Comparison of ENCODE assay signal across 25 cellular contexts in genomic region chr6:103534814-103535213, GRCh38.
DNase-seq lines count a peak whose midpoint lies in the region; ATAC-seq, FAIRE-seq and TF ChIP-seq lines count a peak whose summit lies in the region.
"Had no signal": no experiment of that assay in that cellular context is flagged by ENCODE, and none has a peak within 500 bp of the region (broad histone marks: within the 10 kb centered on the region; RNA-seq: fewer than 3 reads in every experiment).

No MANE protein-coding gene starts in this region.

- H4K91ac ChIP-seq in H1 (replicated peaks; ENCODE audit: insufficient read length, low read length) = no peak overlapping the region

- WGBS in HUES64 = 93% methylated on average over 2 of the region's 2 CpGs
- 86% methylated on average over 2 of the region's 2 CpGs; no CpG with 5 or more reads in 1 of the 2 experiments for WGBS in H1 (ENCODE audit: extremely low coverage in 1 of 2, insufficient coverage in 1 of 2, insufficient read length in 1 of 2, insufficient replicate concordance in 2 of 2, low coverage in 1 of 2, low lambda C conversion rate in 2 of 2, missing lambda C conversion rate in 1 of 2), 2 experiments
- no CpG with 5 or more reads among the region's 2 CpGs for WGBS in mesendoderm (ENCODE audit: extremely low coverage, insufficient coverage, low lambda C conversion rate)
- 50% methylated on average over 2 of the region's 2 CpGs; no CpG with 5 or more reads in 1 of the 2 donors for WGBS in transverse colon (ENCODE audit: low coverage in 1 of 2), 2 donors

- H2AFZ ChIP-seq in GM23338 (no peak overlapping the region), H1 (ENCODE audit: low read length) (no peak overlapping the region)
- H2AFZ ChIP-seq: GM23248 had no signal

- DNase-seq in GM23338 (ENCODE audit: low spot score) = peak; percentile 54
- DNase-seq in H1 (ENCODE audit: low read depth in 1 of 2, low spot score in 2 of 2) = no peak
- peak; percentile 35 for DNase-seq in mesendoderm
- no peak for DNase-seq in transverse colon
- DNase-seq in activated CD8-positive, alpha-beta T cell treated with anti-CD3 and anti-CD28 coated beads for 36 hours = no peak
- DNase-seq in HK-2 (ENCODE audit: unreplicated experiment) = no peak
- DNase-seq in Caco-2 = no peak
- DNase-seq: CD4-positive, CD25-positive, alpha-beta regulatory T cell; CD8-positive, alpha-beta T cell; DMS 273 treated with DMSO at 0.1 percent for 48 hours; DMS53; DMS79 treated with DMSO at 0.1 percent for 48 hours; GM23248; HCEC 1CT had no signal

- H3K56ac ChIP-seq in H1 (replicated peaks; ENCODE audit: insufficient read length, low read depth, low read length) (no peak overlapping the region), mesendoderm (ENCODE audit: low read length) (no peak overlapping the region)

- H3K9ac ChIP-seq in HUES64 (ENCODE audit: low read depth, low read length) (no peak overlapping the region), H1 (replicated peaks in 1 of 4; ENCODE audit: extremely low read depth in 1 of 4, low read depth in 3 of 4, low read length in 3 of 4) (no peak overlapping the region), mesendoderm (ENCODE audit: low read length) (no peak overlapping the region)
- H3K9ac ChIP-seq: BLaER1, GM23248 had no signal

- POLR2A ChIA-PET in H1 (lab: Charles Lee; ENCODE audit: partially characterized antibody) (no interaction called here), Caco-2 (lab: Charles Lee) (no interaction called here)
- POLR2A ChIA-PET in activated CD8-positive, alpha-beta T cell treated with anti-CD3 and anti-CD28 coated beads for 36 hours (lab: Charles Lee) = no interaction called here

- no peak for TF ChIP-seq RAD21 in H1 (IDR thresholded peaks at IDR 0.05 in 1 of 2, conservative IDR thresholded peaks at IDR 0.05 in 1 of 2; ENCODE audit: low read depth in 2 of 2, low read length in 2 of 2)

- H2BK12ac ChIP-seq in H1 (ENCODE audit: low read depth, low read length) = no peak overlapping the region

- H3K36me3 ChIP-seq in GM23338 (ENCODE audit: insufficient read depth) = no peaks in the 10 kb centered on the region
- no peaks in the 10 kb centered on the region for H3K36me3 ChIP-seq in HUES64 (ENCODE audit: insufficient read depth, low read length)
- no peaks in the 10 kb centered on the region for H3K36me3 ChIP-seq in H1 (ENCODE audit: control insufficient read depth in 2 of 4, insufficient read depth in 4 of 4, low read length in 3 of 4)
- H3K36me3 ChIP-seq in mesendoderm (ENCODE audit: control insufficient read depth, insufficient read depth, low read length) = no peaks in the 10 kb centered on the region
- H3K36me3 ChIP-seq in transverse colon = no peaks in the 10 kb centered on the region
- no peaks in the 10 kb centered on the region for H3K36me3 ChIP-seq in Caco-2 (ENCODE audit: control insufficient read depth, insufficient read depth, low read length)
- H3K36me3 ChIP-seq: BLaER1 had no signal

- TF ChIP-seq EP300 in H1 (IDR thresholded peaks at IDR 0.05; ENCODE audit: borderline replicate concordance in 1 of 2, low read depth in 2 of 2, low read length in 2 of 2) = no peak
- TF ChIP-seq EP300 in transverse colon (IDR thresholded peaks at IDR 0.05; ENCODE audit: low read depth) = no peak

- H3K27me3 Mint-ChIP-seq in GM23338 (ENCODE audit: insufficient read depth, low read depth, poor library complexity) = peaks cover 2% of the 10 kb centered on the region
- H3K27me3 Mint-ChIP-seq in activated CD8-positive, alpha-beta T cell treated with anti-CD3 and anti-CD28 coated beads for 36 hours = no peaks in the 10 kb centered on the region
- no peaks in the 10 kb centered on the region for H3K27me3 Mint-ChIP-seq in Caco-2 (ENCODE audit: insufficient read depth, unreplicated experiment)
- H3K27me3 Mint-ChIP-seq: B cell; CD4-positive, CD25-positive, alpha-beta regulatory T cell had no signal

- H3K27ac ChIP-seq in GM23338 (ENCODE audit: low read depth) (no peak overlapping the region), HUES64 (ENCODE audit: low read depth, low read length) (peak overlapping the region; percentile 46; the same call in 1 of the 2 replicates), H1 (ENCODE audit: low read depth, low read length) (no peak overlapping the region), mesendoderm (ENCODE audit: low read depth, low read length) (no peak overlapping the region), transverse colon (no peak overlapping the region)
- H3K27ac ChIP-seq: 22Rv1, BLaER1, C4-2B, GM23248 had no signal

- H3K4me3 ChIP-seq in GM23338 = no peak overlapping the region
- no peak overlapping the region for H3K4me3 ChIP-seq in HUES64 (ENCODE audit: low read length)
- H3K4me3 ChIP-seq in H1 (ENCODE audit: extremely low read depth in 1 of 4, insufficient read depth in 2 of 4, low read depth in 3 of 4, low read length in 4 of 4) = no peak overlapping the region
- no peak overlapping the region for H3K4me3 ChIP-seq in mesendoderm (ENCODE audit: low read length)
- H3K4me3 ChIP-seq in transverse colon = no peak overlapping the region
- no peak overlapping the region for H3K4me3 ChIP-seq in Caco-2 (ENCODE audit: low read depth, low read length)
- H3K4me3 ChIP-seq: BLaER1, GM23248 had no signal

- H3K4me2 ChIP-seq in GM23338 (peak overlapping the region; percentile 53), H1 (ENCODE audit: insufficient read depth in 1 of 2, low read depth in 2 of 2, low read length in 2 of 2) (peak overlapping the region in 1 of 2 experiments; percentile 43; a peak in 2 of 4 replicates), mesendoderm (ENCODE audit: low read length) (no peak overlapping the region)
- H3K4me2 ChIP-seq: BLaER1 had no signal

- H3K14ac ChIP-seq in H1 (ENCODE audit: insufficient read length) = no peak overlapping the region

- H3K36me3 Mint-ChIP-seq in GM23338 (ENCODE audit: low read depth) = no peaks in the 10 kb centered on the region
- H3K36me3 Mint-ChIP-seq in activated CD8-positive, alpha-beta T cell treated with anti-CD3 and anti-CD28 coated beads for 36 hours (ENCODE audit: low read depth) = no peaks in the 10 kb centered on the region
- H3K36me3 Mint-ChIP-seq in Caco-2 (ENCODE audit: insufficient read depth, unreplicated experiment) = no peaks in the 10 kb centered on the region
- H3K36me3 Mint-ChIP-seq: CD4-positive, CD25-positive, alpha-beta regulatory T cell; CD8-positive, alpha-beta T cell had no signal

- H3K23me2 ChIP-seq in H1 (ENCODE audit: low read depth, low read length) = 0 out of 2 replicates have a peak, but pooled peaks cover 2% of the 10 kb centered on the region

- H3K9me3 ChIP-seq in HUES64 (ENCODE audit: insufficient read depth, low read depth, low read length) = no peaks in the 10 kb centered on the region
- no peaks in the 10 kb centered on the region for H3K9me3 ChIP-seq in H1 (ENCODE audit: insufficient read depth in 2 of 2, low read depth in 1 of 2, low read length in 1 of 2)
- no peaks in the 10 kb centered on the region for H3K9me3 ChIP-seq in transverse colon
- no peaks in the 10 kb centered on the region for H3K9me3 ChIP-seq in Caco-2
- H3K9me3 ChIP-seq: BLaER1 had no signal

- H4K8ac ChIP-seq in H1 (ENCODE audit: extremely low read depth, insufficient read depth, low read length) (no peak overlapping the region), mesendoderm (ENCODE audit: low read depth, low read length) (no peak overlapping the region)

- H3K18ac ChIP-seq in H1 (ENCODE audit: extremely low read depth, low read length) (no peak overlapping the region), mesendoderm (ENCODE audit: low read length) (no peak overlapping the region)

- H3K27ac Mint-ChIP-seq in GM23338 (no peak overlapping the region), Caco-2 (ENCODE audit: unreplicated experiment) (no peak overlapping the region)
- H3K27ac Mint-ChIP-seq in activated CD8-positive, alpha-beta T cell treated with anti-CD3 and anti-CD28 coated beads for 36 hours = no peak overlapping the region
- H3K27ac Mint-ChIP-seq: B cell; CD4-positive, CD25-positive, alpha-beta regulatory T cell; CD8-positive, alpha-beta T cell had no signal

- H3K79me2 ChIP-seq in GM23338 (replicated peaks; ENCODE audit: insufficient read depth) (no peaks in the 10 kb centered on the region), H1 (ENCODE audit: control insufficient read depth in 1 of 2, insufficient read depth in 2 of 2, low read length in 2 of 2) (no peaks in the 10 kb centered on the region), mesendoderm (ENCODE audit: control insufficient read depth, insufficient read depth, low read length) (no peaks in the 10 kb centered on the region)

- no peak overlapping the region for H4K5ac ChIP-seq in H1 (ENCODE audit: insufficient read length, low read depth, low read length)
- H4K5ac ChIP-seq in mesendoderm (ENCODE audit: low read length) = no peak overlapping the region

- BruUV-seq in Caco-2 (replicated peaks; lab: Mats Ljungman, UMichigan) = no TSS peak

- 0 out of 2 replicates have a peak overlapping the region, but pooled peaks have one; percentile 33 for H2BK15ac ChIP-seq in H1 (ENCODE audit: low read length)
- H2BK15ac ChIP-seq in mesendoderm (replicated peaks; ENCODE audit: low read depth) = no peak overlapping the region

- no peaks in the 10 kb centered on the region; the same call in 1 of the 2 replicates for H3K27me3 ChIP-seq in GM23338 (ENCODE audit: insufficient read depth)
- H3K27me3 ChIP-seq in HUES64 (ENCODE audit: insufficient read depth, low read length) = no peaks in the 10 kb centered on the region
- no peaks in the 10 kb centered on the region for H3K27me3 ChIP-seq in H1 (replicated peaks in 1 of 4; ENCODE audit: control insufficient read depth in 3 of 4, extremely low read depth in 1 of 4, insufficient read depth in 3 of 4, low read length in 3 of 4)
- no peaks in the 10 kb centered on the region for H3K27me3 ChIP-seq in mesendoderm (ENCODE audit: insufficient read depth, low read length, poor library complexity)
- H3K27me3 ChIP-seq in transverse colon = no peaks in the 10 kb centered on the region
- H3K27me3 ChIP-seq in Caco-2 (replicated peaks; ENCODE audit: control insufficient read depth, insufficient read depth, low read length) = no peaks in the 10 kb centered on the region
- H3K27me3 ChIP-seq: BLaER1 had no signal

- H3K79me1 ChIP-seq in H1 (ENCODE audit: low read depth, low read length) (no peaks in the 10 kb centered on the region), mesendoderm (ENCODE audit: low read length) (no peaks in the 10 kb centered on the region)

- H4K20me1 ChIP-seq in GM23338 (replicated peaks; ENCODE audit: insufficient read depth) (no peaks in the 10 kb centered on the region), H1 (replicated peaks in 1 of 2; ENCODE audit: control insufficient read depth in 1 of 2, insufficient read depth in 2 of 2, low read length in 2 of 2) (no peaks in the 10 kb centered on the region)
- H4K20me1 ChIP-seq: BLaER1 had no signal

- no peaks in the 10 kb centered on the region for H3K9me2 ChIP-seq in GM23338 (ENCODE audit: insufficient read depth)

- intact Hi-C loops in transverse colon (cut with DNase I; ENCODE audit: low total_unique reads) (loop anchor here (1.0 kb wide), 1 partner anchor 25 kb away; no protein-coding TSS in a partner anchor), Caco-2 (cut with micrococcal nuclease; ENCODE audit: unreplicated experiment) (no loop called here)
- intact Hi-C loops in activated CD8-positive, alpha-beta T cell treated with anti-CD3 and anti-CD28 coated beads for 36 hours (cut with micrococcal nuclease) = no loop called here

- H3K4me1 ChIP-seq in GM23338 (ENCODE audit: insufficient read depth) (peaks cover 20% of the 10 kb centered on the region), HUES64 (ENCODE audit: insufficient read depth, low read length) (peaks cover 33% of the 10 kb centered on the region), H1 (replicated peaks in 1 of 4; ENCODE audit: control insufficient read depth in 3 of 4, insufficient read depth in 4 of 4, low read length in 3 of 4) (peaks cover 0 to 13% (median 3%) of the 10 kb centered on the region in 4 experiments; a peak in 2 of 7 replicates), mesendoderm (ENCODE audit: control insufficient read depth, low read depth, low read length) (no peaks in the 10 kb centered on the region), transverse colon (no peaks in the 10 kb centered on the region), Caco-2 (no peaks in the 10 kb centered on the region)
- H3K4me1 ChIP-seq: BLaER1 had no signal

- H2AK5ac ChIP-seq in H1 (ENCODE audit: low read depth, low read length) (no peak overlapping the region), mesendoderm (ENCODE audit: low read length) (no peak overlapping the region)

- no peaks in the 10 kb centered on the region for H3F3A ChIP-seq in GM23338 (replicated peaks; ENCODE audit: low read depth)

- no peak overlapping the region for H3K23ac ChIP-seq in H1 (ENCODE audit: insufficient read length)
- H3K23ac ChIP-seq in mesendoderm (ENCODE audit: low read length) = no peak overlapping the region

- CTCF ChIA-PET in H1 (lab: Charles Lee; ENCODE audit: partially characterized antibody) = no interaction called here
- CTCF ChIA-PET in activated CD8-positive, alpha-beta T cell treated with anti-CD3 and anti-CD28 coated beads for 36 hours (lab: Charles Lee) = no interaction called here
- CTCF ChIA-PET in Caco-2 (lab: Charles Lee) = no interaction called here

- ATAC-seq in GM23338 = peak; percentile 65
- ATAC-seq in activated CD8-positive, alpha-beta T cell treated with anti-CD3 and anti-CD28 coated beads for 36 hours = no peak
- ATAC-seq: CD8-positive, alpha-beta T cell had no signal

- H2BK120ac ChIP-seq in H1 (replicated peaks; ENCODE audit: low read depth, low read length) = no peak overlapping the region
- H2BK120ac ChIP-seq in mesendoderm (ENCODE audit: low read depth, low read length) = no peak overlapping the region

- FAIRE-seq in H1 (lab: Jason Lieb, UNC) = no peak
- FAIRE-seq: A204.1, D721Med, G401.6, GM12892, GM19239, H54 had no signal

- no peak overlapping the region; the same call in 1 of the 3 replicates for H3K4me3 Mint-ChIP-seq in GM23338
- no peak overlapping the region for H3K4me3 Mint-ChIP-seq in activated CD8-positive, alpha-beta T cell treated with anti-CD3 and anti-CD28 coated beads for 36 hours
- H3K4me3 Mint-ChIP-seq in Caco-2 (ENCODE audit: unreplicated experiment) = no peak overlapping the region
- H3K4me3 Mint-ChIP-seq: B cell; CD4-positive, CD25-positive, alpha-beta regulatory T cell; CD8-positive, alpha-beta T cell had no signal

- no peak for TF ChIP-seq CTCF in GM23338 (conservative IDR thresholded peaks at IDR 0.05; ENCODE audit: low read depth in 2 of 2)
- no peak for TF ChIP-seq CTCF in H1 (IDR thresholded peaks at IDR 0.05; ENCODE audit: control extremely low read depth in 1 of 3, insufficient read depth in 1 of 3, low read depth in 1 of 3, low read length in 3 of 3)
- TF ChIP-seq CTCF in transverse colon (IDR thresholded peaks at IDR 0.05) = no peak
- no peak for TF ChIP-seq CTCF in activated CD8-positive, alpha-beta T cell treated with anti-CD3 and anti-CD28 coated beads for 36 hours (IDR thresholded peaks at IDR 0.05)
- TF ChIP-seq CTCF in Caco-2 (IDR thresholded peaks at IDR 0.05; ENCODE audit: insufficient read depth in 1 of 2, low read depth in 1 of 2, low read length in 1 of 2, severe bottlenecking in 1 of 2, unreplicated experiment in 1 of 2) = no peak

- no peak for TF ChIP-seq POLR2A in H1 (IDR thresholded peaks at IDR 0.05; ENCODE audit: control extremely low read depth in 1 of 2, low read depth in 2 of 2, low read length in 2 of 2)
- no peak for TF ChIP-seq POLR2A in transverse colon (IDR thresholded peaks at IDR 0.05)

- no peak overlapping the region for H2BK5ac ChIP-seq in H1 (ENCODE audit: low read depth, low read length)
- no peak overlapping the region for H2BK5ac ChIP-seq in mesendoderm (ENCODE audit: low read length)

- H2BK20ac ChIP-seq in H1 (ENCODE audit: low read length) = no peak overlapping the region

- H3K4ac ChIP-seq in H1 (replicated peaks; ENCODE audit: insufficient read length, low read depth, low read length) (no peak overlapping the region), mesendoderm (ENCODE audit: low read depth, low read length) (no peak overlapping the region)

- no peaks in the 10 kb centered on the region for H3K9me3 Mint-ChIP-seq in GM23338
- peaks cover 1% of the 10 kb centered on the region for H3K9me3 Mint-ChIP-seq in activated CD8-positive, alpha-beta T cell treated with anti-CD3 and anti-CD28 coated beads for 36 hours
- no peaks in the 10 kb centered on the region for H3K9me3 Mint-ChIP-seq in Caco-2 (ENCODE audit: unreplicated experiment)

- H3K4me1 Mint-ChIP-seq in GM23338 = peaks cover 28% of the 10 kb centered on the region
- no peaks in the 10 kb centered on the region for H3K4me1 Mint-ChIP-seq in activated CD8-positive, alpha-beta T cell treated with anti-CD3 and anti-CD28 coated beads for 36 hours (ENCODE audit: low read depth)
- H3K4me1 Mint-ChIP-seq in Caco-2 (ENCODE audit: low read depth, unreplicated experiment) = no peaks in the 10 kb centered on the region
- H3K4me1 Mint-ChIP-seq: B cell; CD4-positive, CD25-positive, alpha-beta regulatory T cell had no signal

- in situ Hi-C loops in transverse colon (cut with MboI; ENCODE audit: low pct_ligation_motif_present in 1 of 4, low pct_unique_long_range_greater_than_20kb in 1 of 4, low sequenced_read_pairs in 3 of 4) = no loop called here

Comparison
In these comparisons a context has a peak if more than half of its experiments do, and no peak if none do; other contexts are left out.
1. DNase-seq: peak in GM23338 (single experiment) and mesendoderm (single experiment); none in H1 (0 of 2), transverse colon (single experiment), activated CD8-positive, alpha-beta T cell treated with anti-CD3 and anti-CD28 coated beads for 36 hours (single experiment), HK-2 (single experiment) and Caco-2 (0 of 2).